ENCODE assay signal across 25 cellular contexts in genomic region chr2:44537264-44537663, GRCh38.
"Had no signal": no experiment of that assay in that cellular context is flagged by ENCODE, and none has a peak within 500 bp of the region (broad histone marks: within the 10 kb centered on the region; RNA-seq: fewer than 3 reads in every experiment).

No MANE protein-coding gene starts in this region.

- H3K27ac ChIP-seq: dorsolateral prefrontal cortex, epithelial cell of prostate, spleen, tibial artery, VCaP had no signal

- FAIRE-seq: colon, keratinocyte had no signal

- H3K27ac Mint-ChIP-seq: activated naive CD8-positive, alpha-beta T cell treated with anti-CD3 and anti-CD28 coated beads for 36 hours; activated T-cell treated with anti-CD3 and anti-CD28 coated beads, Interleukin-2, amount 50 U/mL, for 72 hours; T-helper 1 cell treated with Interleukin-12 subunit alpha and Interleukin-12 subunit beta and Interleukin-4 antibody, amounts not matched to agents 30 μg/mL and 1 μg/mL, for 36 hours had no signal

- H3K27me3 Mint-ChIP-seq: activated naive CD8-positive, alpha-beta T cell treated with anti-CD3 and anti-CD28 coated beads for 36 hours had no signal

- H3K4me1 ChIP-seq: spleen, tibial artery had no signal

- DNase-seq: activated CD4-positive, alpha-beta T cell treated with anti-CD3 and anti-CD28 coated beads, Interleukin-2, amount 50 U/mL, for 1 hour; activated CD4-positive, CD25-positive, alpha-beta regulatory T cell treated with anti-CD3 and anti-CD28 coated beads, Interleukin-2, amount 50 U/mL, for 72 hours; activated CD8-positive, alpha-beta memory T cell treated with anti-CD3 and anti-CD28 coated beads for 24 hours; activated CD8-positive, alpha-beta memory T cell treated with anti-CD3 and anti-CD28 coated beads, Interleukin-2, amount 50 U/mL, for 48 hours; activated gamma-delta T cell treated with Interleukin-2 at 50 U/mL for 16 hours; activated naive CD8-positive, alpha-beta T cell treated with anti-CD3 and anti-CD28 coated beads for 36 hours; activated T-cell treated with anti-CD3 and anti-CD28 coated beads, Interleukin-2, amount 50 U/mL, for 72 hours; amygdala; caudate nucleus; dorsolateral prefrontal cortex; foreskin melanocyte; hypothalamus; retina; spleen; stimulated activated naive CD4-positive, alpha-beta T cell; substantia nigra; tibial artery had no signal

- H3K9me3 Mint-ChIP-seq: activated naive CD8-positive, alpha-beta T cell treated with anti-CD3 and anti-CD28 coated beads for 36 hours; activated T-cell treated with anti-CD3 and anti-CD28 coated beads, Interleukin-2, amount 50 U/mL, for 72 hours; T-helper 1 cell treated with Interleukin-12 subunit alpha and Interleukin-12 subunit beta and Interleukin-4 antibody, amounts not matched to agents 30 μg/mL and 1 μg/mL, for 36 hours had no signal

- H3K9me3 ChIP-seq: tibial artery had no signal

- ATAC-seq: activated T-cell treated with anti-CD3 and anti-CD28 coated beads, Interleukin-2, amount 50 U/mL, for 72 hours; left lobe of liver had no signal

- H3K4me3 ChIP-seq: dorsolateral prefrontal cortex, lung, spleen, tibial artery had no signal

- H3K27me3 ChIP-seq: dorsolateral prefrontal cortex, spleen, tibial artery had no signal

- H3K4me3 Mint-ChIP-seq: activated naive CD8-positive, alpha-beta T cell treated with anti-CD3 and anti-CD28 coated beads for 36 hours; activated T-cell treated with anti-CD3 and anti-CD28 coated beads, Interleukin-2, amount 50 U/mL, for 72 hours; neural crest cell; T-helper 1 cell treated with Interleukin-12 subunit alpha and Interleukin-12 subunit beta and Interleukin-4 antibody, amounts not matched to agents 30 μg/mL and 1 μg/mL, for 36 hours had no signal

- H3K36me3 ChIP-seq: tibial artery had no signal
